Comparison of ENCODE assay signal across 13 cellular contexts in genomic region chr12:69932154-69932553, GRCh38.
"Had no signal": no experiment of that assay in that cellular context is flagged by ENCODE, and none has a peak within 500 bp of the region (broad histone marks: within the 10 kb centered on the region; RNA-seq: fewer than 3 reads in every experiment).

No MANE protein-coding gene starts in this region.

- H3K36me3 Mint-ChIP-seq: activated CD8-positive, alpha-beta memory T cell treated with anti-CD3 and anti-CD28 coated beads, Interleukin-2, amount 10 ng/mL, durations not matched to agents 7 days and 5 days had no signal

- FAIRE-seq: pancreas, urothelium cell line had no signal

- H3K27ac ChIP-seq: ascending aorta, foreskin keratinocyte, pancreas, thoracic aorta had no signal

- H3K4me3 Mint-ChIP-seq: activated CD8-positive, alpha-beta memory T cell treated with anti-CD3 and anti-CD28 coated beads, Interleukin-2, amount 10 ng/mL, durations not matched to agents 7 days and 5 days; stimulated activated naive CD8-positive, alpha-beta T cell treated with anti-CD3 and anti-CD28 coated beads, Interleukin-15, amount 100 ng/mL, for 72 hours had no signal

- H3K36me3 ChIP-seq: ascending aorta, pancreas, thoracic aorta had no signal

- H3K27me3 ChIP-seq: ascending aorta, foreskin keratinocyte, pancreas had no signal

- H3K4me1 ChIP-seq: ascending aorta, pancreas had no signal

- H3K9me3 ChIP-seq: ascending aorta, pancreas, thoracic aorta had no signal

- DNase-seq: activated CD4-positive, alpha-beta T cell treated with anti-CD3 and anti-CD28 coated beads, Interleukin-2, amount 50 U/mL, for 4 hours; activated CD8-positive, alpha-beta memory T cell treated with anti-CD3 and anti-CD28 coated beads, Interleukin-2, amount 10 ng/mL, durations not matched to agents 7 days and 5 days; activated gamma-delta T cell treated with Interleukin-2 at 50 U/mL for 16 hours; activated T-cell treated with anti-CD3 and anti-CD28 coated beads, Interleukin-2, amount 50 U/mL, for 48 hours; foreskin keratinocyte; head of caudate nucleus; mammary epithelial cell; pancreas; stimulated activated CD4-positive, alpha-beta T cell treated with anti-CD3 and anti-CD28 coated beads, Interleukin-4, amount 100 ng/mL, for 1 hour; stimulated activated naive CD8-positive, alpha-beta T cell treated with anti-CD3 and anti-CD28 coated beads, Interleukin-15, amount 100 ng/mL, for 72 hours had no signal

- H3K4me1 Mint-ChIP-seq: activated CD8-positive, alpha-beta memory T cell treated with anti-CD3 and anti-CD28 coated beads, Interleukin-2, amount 10 ng/mL, durations not matched to agents 7 days and 5 days; stimulated activated naive CD8-positive, alpha-beta T cell treated with anti-CD3 and anti-CD28 coated beads, Interleukin-15, amount 100 ng/mL, for 72 hours had no signal

- H3K9me3 Mint-ChIP-seq: stimulated activated naive CD8-positive, alpha-beta T cell treated with anti-CD3 and anti-CD28 coated beads, Interleukin-15, amount 100 ng/mL, for 72 hours had no signal

- H3K27ac Mint-ChIP-seq: activated CD8-positive, alpha-beta memory T cell treated with anti-CD3 and anti-CD28 coated beads, Interleukin-2, amount 10 ng/mL, durations not matched to agents 7 days and 5 days; stimulated activated naive CD8-positive, alpha-beta T cell treated with anti-CD3 and anti-CD28 coated beads, Interleukin-15, amount 100 ng/mL, for 72 hours had no signal

- H3K4me3 ChIP-seq: ascending aorta, pancreas, thoracic aorta had no signal
